In genomic region chr16:13921328-13921727, GRCh38 we compare ENCODE assay signal across 12 cellular contexts. TPM values are rescaled to one million over a fixed set of nuclear protein-coding genes. Genes with fewer than 3 reads are reported as not detected.
DNase-seq lines count a peak whose midpoint lies in the region; TF ChIP-seq lines count a peak whose summit lies in the region.
"Had no signal": no experiment of that assay in that cellular context is flagged by ENCODE, and none has a peak within 500 bp of the region (broad histone marks: within the 10 kb centered on the region; RNA-seq: fewer than 3 reads in every experiment).

No MANE protein-coding gene starts in this region.

- H3K9me3 ChIP-seq in BLaER1 (no peaks in the 10 kb centered on the region), HEK293 (ENCODE audit: control insufficient read depth, insufficient read depth, low read depth, low read length) (no peaks in the 10 kb centered on the region)
- H3K9me3 ChIP-seq: SJSA1 had no signal

- H3K27me3 ChIP-seq in BLaER1, result no peaks in the 10 kb centered on the region
- H3K27me3 ChIP-seq: SJSA1 had no signal

- DNase-seq in activated naive CD8-positive, alpha-beta T cell treated with anti-CD3 and anti-CD28 coated beads for 36 hours, result no peak
- DNase-seq in mesothelial cell of epicardium (ENCODE audit: low spot score in 2 of 2, unreplicated experiment in 2 of 2) (no peak), activated gamma-delta T cell treated with Interleukin-2 at 50 U/mL for 16 hours (no peak), germinal center (ENCODE audit: low spot score) (no peak), iPS-NIHi7 (ENCODE audit: extremely low spot score) (no peak)
- no peak for DNase-seq in stimulated activated CD4-positive, alpha-beta T cell treated with anti-CD3 and anti-CD28 coated beads, Interleukin-4, amount 100 ng/mL, for 1 hour
- DNase-seq: GDM1; NCI-H1092 treated with DMSO at 0.1 percent for 48 hours; stimulated activated CD4-positive, alpha-beta T cell treated with anti-CD3 and anti-CD28 coated beads, Interleukin-4, amount 100 ng/mL, for 4 hours had no signal

- no peak overlapping the region for H3K4me3 ChIP-seq in BLaER1
- H3K4me3 ChIP-seq in HEK293 (ENCODE audit: low read depth, low read length), result no peak overlapping the region

- peaks cover 25% of the 10 kb centered on the region for H3K4me1 Mint-ChIP-seq in activated naive CD8-positive, alpha-beta T cell treated with anti-CD3 and anti-CD28 coated beads for 36 hours
- H3K4me1 Mint-ChIP-seq in mesothelial cell of epicardium, result peaks cover 36% of the 10 kb centered on the region

- peaks cover 9% of the 10 kb centered on the region for H3K36me3 Mint-ChIP-seq in activated naive CD8-positive, alpha-beta T cell treated with anti-CD3 and anti-CD28 coated beads for 36 hours
- H3K36me3 Mint-ChIP-seq in mesothelial cell of epicardium, result peaks cover 2% of the 10 kb centered on the region

- H3K9ac ChIP-seq in BLaER1, result peak overlapping the region; percentile 88; the same call in 1 of the 2 replicates

- no peak overlapping the region for H3K27ac ChIP-seq in BLaER1
- no peak overlapping the region for H3K27ac ChIP-seq in HEK293 (ENCODE audit: extremely low read depth, low read depth, low read length)
- H3K27ac ChIP-seq: SJSA1 had no signal

- H3K36me3 ChIP-seq in BLaER1 (0 out of 2 replicates have a peak, but pooled peaks cover 5% of the 10 kb centered on the region), HEK293 (ENCODE audit: control insufficient read depth in 2 of 2, insufficient read depth in 1 of 2, low read length in 2 of 2) (peaks cover 9 to 34% of the 10 kb centered on the region in 2 experiments; a peak in 1 of 3 replicates)

- TF ChIP-seq CTCF in HEK293 (tag by site-specific recombination; IDR thresholded peaks at IDR 0.05) (no peak), mesothelial cell of epicardium (IDR thresholded peaks at IDR 0.05; ENCODE audit: unreplicated experiment) (no peak)

- no peaks in the 10 kb centered on the region for H3K27me3 Mint-ChIP-seq in activated naive CD8-positive, alpha-beta T cell treated with anti-CD3 and anti-CD28 coated beads for 36 hours
- peaks cover 5% of the 10 kb centered on the region for H3K27me3 Mint-ChIP-seq in mesothelial cell of epicardium (ENCODE audit: low read depth)

- no peaks in the 10 kb centered on the region for H3K9me3 Mint-ChIP-seq in activated naive CD8-positive, alpha-beta T cell treated with anti-CD3 and anti-CD28 coated beads for 36 hours
- H3K9me3 Mint-ChIP-seq in mesothelial cell of epicardium, result no peaks in the 10 kb centered on the region

- CTCF ChIA-PET in HEK293 (lab: Yijun Ruan, JAX), result interaction anchor here (1.1 to 1.3 kb wide), 2 partner anchors 364 to 368 kb away, joined by 3 to 4 read pairs; no protein-coding TSS in a partner anchor

- H4K20me1 ChIP-seq in BLaER1, result no peaks in the 10 kb centered on the region

- peak overlapping the region; percentile 6 for H3K27ac Mint-ChIP-seq in activated naive CD8-positive, alpha-beta T cell treated with anti-CD3 and anti-CD28 coated beads for 36 hours
- no peak overlapping the region for H3K27ac Mint-ChIP-seq in mesothelial cell of epicardium

- POLR2A ChIA-PET in HEK293 (lab: Yijun Ruan, JAX), result interaction anchor here (0.6 kb wide), 1 partner anchor 77 kb away, joined by 4 read pairs; no protein-coding TSS in a partner anchor

- peaks cover 18% of the 10 kb centered on the region for H3K4me1 ChIP-seq in BLaER1
- peaks cover 4% of the 10 kb centered on the region for H3K4me1 ChIP-seq in HEK293 (ENCODE audit: control insufficient read depth, insufficient read depth, low read length)

- H3K4me3 Mint-ChIP-seq in activated naive CD8-positive, alpha-beta T cell treated with anti-CD3 and anti-CD28 coated beads for 36 hours, result peak overlapping the region; percentile 98
- peak overlapping the region; percentile 98 for H3K4me3 Mint-ChIP-seq in mesothelial cell of epicardium

- peak overlapping the region; percentile 94 for H3K4me2 ChIP-seq in BLaER1

TF ChIP-seq in HEK293, 187 proteins besides CTCF, POLR2A, EP300 and RAD21 (continues in another document):
- TF ChIP-seq PRDM6 (tag by site-specific recombination; IDR thresholded peaks at IDR 0.05), result no peak
- no peak for TF ChIP-seq ZNF155 (tag by site-specific recombination; IDR thresholded peaks at IDR 0.05)
- no peak for TF ChIP-seq ZNF239 (tag by site-specific recombination; IDR thresholded peaks at IDR 0.05)
- no peak for TF ChIP-seq TSHZ1 (tag by site-specific recombination; IDR thresholded peaks at IDR 0.05; ENCODE audit: borderline replicate concordance)
- peak; percentile 57 for TF ChIP-seq ZXDB (tag by site-specific recombination; IDR thresholded peaks at IDR 0.05)
- TF ChIP-seq ZNF398 (tag by site-specific recombination; IDR thresholded peaks at IDR 0.05), result no peak
- TF ChIP-seq GLI4 (tag by site-specific recombination; IDR thresholded peaks at IDR 0.05), result no peak
- peak; percentile 27; the same call in 1 of the 2 replicates for TF ChIP-seq ZBTB17 (tag by site-specific recombination; IDR thresholded peaks at IDR 0.05)
- no peak for TF ChIP-seq ZNF654 (tag by site-specific recombination; IDR thresholded peaks at IDR 0.05; ENCODE audit: low read depth)
- no peak for TF ChIP-seq IKZF3 (tag by site-specific recombination; IDR thresholded peaks at IDR 0.05)

RNA-seq across cellular contexts. Expression of gene ERCC4, which starts 1.4 kb away (rescaled TPM):
- total RNA-seq in activated naive CD8-positive, alpha-beta T cell treated with anti-CD3 and anti-CD28 coated beads for 36 hours, result 10 to 100 TPM; 14.0 to 16.3 TPM
- total RNA-seq in mesothelial cell of epicardium, result 12.1 to 16.4 TPM (median 16.1 TPM) in 3 replicates
